In genomic region chr10:47386104-47386503, GRCh38 we compare ENCODE assay signal across 12 cellular contexts. TPM values are rescaled to one million over a fixed set of nuclear protein-coding genes. Genes with fewer than 3 reads are reported as not detected.
DNase-seq lines count a peak whose midpoint lies in the region; ATAC-seq and TF ChIP-seq lines count a peak whose summit lies in the region.
"Not testable (repeated sequence)": the region's sequence is repeated elsewhere in the genome, so short reads cannot be mapped to it uniquely, and the experiment has no call there.
"Had no signal": no experiment of that assay in that cellular context is flagged by ENCODE, and none has a peak within 500 bp of the region (broad histone marks: within the 10 kb centered on the region; RNA-seq: fewer than 3 reads in every experiment).

No MANE protein-coding gene starts in this region.

- H3K9me3 Mint-ChIP-seq in CD4-positive, alpha-beta T cell; natural killer cell treated with Interleukin-12 subunit alpha and Interleukin-12 subunit beta and Interleukin-15 and Interleukin-18, amount 100 ng/mL, for 72 hours: not testable (repeated sequence)

- ATAC-seq in CD4-positive, alpha-beta T cell (ENCODE audit: poor library complexity); natural killer cell treated with Interleukin-12 subunit alpha and Interleukin-12 subunit beta and Interleukin-15 and Interleukin-18, amount 100 ng/mL, for 72 hours: not testable (repeated sequence)

- not testable (repeated sequence) for H3K27me3 ChIP-seq in CD4-positive, alpha-beta T cell (ENCODE audit: control insufficient read depth, insufficient read depth, low read length)

- TF ChIP-seq CTCF in CD4-positive, alpha-beta T cell (IDR thresholded peaks at IDR 0.05); coronary artery (IDR thresholded peaks at IDR 0.05): not testable (repeated sequence)

- not testable (repeated sequence) for H3K27ac Mint-ChIP-seq in CD4-positive, alpha-beta T cell; natural killer cell treated with Interleukin-12 subunit alpha and Interleukin-12 subunit beta and Interleukin-15 and Interleukin-18, amount 100 ng/mL, for 72 hours

- H3K4me3 Mint-ChIP-seq in CD4-positive, alpha-beta T cell, result peak overlapping the region; percentile 28
- peak overlapping the region; percentile 48 for H3K4me3 Mint-ChIP-seq in natural killer cell treated with Interleukin-12 subunit alpha and Interleukin-12 subunit beta and Interleukin-15 and Interleukin-18, amount 100 ng/mL, for 72 hours

- not testable (repeated sequence) for H3K27ac ChIP-seq in CD4-positive, alpha-beta T cell (ENCODE audit: low read depth, low read length); coronary artery

- H3K4me3 ChIP-seq in coronary artery, result not testable (repeated sequence)

- not testable (repeated sequence) for H3K9me3 ChIP-seq in CD4-positive, alpha-beta T cell (ENCODE audit: control insufficient read depth, low read length)

- peaks cover 10% of the 10 kb centered on the region for H3K4me1 Mint-ChIP-seq in CD4-positive, alpha-beta T cell (ENCODE audit: low read depth)
- H3K4me1 Mint-ChIP-seq in natural killer cell treated with Interleukin-12 subunit alpha and Interleukin-12 subunit beta and Interleukin-15 and Interleukin-18, amount 100 ng/mL, for 72 hours (ENCODE audit: low read depth in 2 of 2), result peaks cover 10 to 11% of the 10 kb centered on the region in 2 donors

- CTCF ChIA-PET in CD4-positive, alpha-beta T cell (lab: Charles Lee), result not testable (repeated sequence)

- POLR2A ChIA-PET in CD4-positive, alpha-beta T cell (lab: Charles Lee), result not testable (repeated sequence)

- DNase-seq in CD4-positive, alpha-beta T cell; natural killer cell treated with Interleukin-12 subunit alpha and Interleukin-12 subunit beta and Interleukin-15 and Interleukin-18, amount 100 ng/mL, for 72 hours (ENCODE audit: low spot score): not testable (repeated sequence)
- DNase-seq in activated CD8-positive, alpha-beta memory T cell treated with anti-CD3 and anti-CD28 coated beads for 24 hours, result peak; percentile 43
- DNase-seq in activated effector memory CD4-positive, alpha-beta T cell treated with anti-CD3 and anti-CD28 coated beads, Interleukin-2, amount 50 U/mL, for 16 hours, result peak; percentile 45
- peak; percentile 53 for DNase-seq in coronary artery (ENCODE audit: low spot score)
- DNase-seq in mesenteric fat pad (ENCODE audit: low spot score), result peak; percentile 28
- peak; percentile 9 for DNase-seq in stimulated activated CD8-positive, alpha-beta memory T cell treated with anti-CD3 and anti-CD28 coated beads, Interleukin-4, amount 100 ng/mL, for 48 hours

- intact Hi-C loops in CD4-positive, alpha-beta T cell (cut with DNase I, micrococcal nuclease), result loop anchor here in 1 of 2 experiments (10.0 kb wide), 1 partner anchor 919 kb away; the partner anchor contains the start of gene MAPK8

- H3K27me3 Mint-ChIP-seq in CD4-positive, alpha-beta T cell, result peaks cover 24% of the 10 kb centered on the region
- peaks cover 35 to 57% of the 10 kb centered on the region in 2 donors for H3K27me3 Mint-ChIP-seq in natural killer cell treated with Interleukin-12 subunit alpha and Interleukin-12 subunit beta and Interleukin-15 and Interleukin-18, amount 100 ng/mL, for 72 hours

- H3K36me3 Mint-ChIP-seq in CD4-positive, alpha-beta T cell (ENCODE audit: low read depth); natural killer cell treated with Interleukin-12 subunit alpha and Interleukin-12 subunit beta and Interleukin-15 and Interleukin-18, amount 100 ng/mL, for 72 hours: not testable (repeated sequence)

RNA-seq across cellular contexts. Expression of gene ZNF488, which starts 2.0 kb away (rescaled TPM):
- not detected for total RNA-seq in CD4-positive, alpha-beta T cell
- total RNA-seq in mesenteric fat pad, result 0.10 TPM
- total RNA-seq in natural killer cell treated with Interleukin-12 subunit alpha and Interleukin-12 subunit beta and Interleukin-15 and Interleukin-18, amount 100 ng/mL, for 72 hours, result not detected
- total RNA-seq: CD4-positive, alpha-beta memory T cell had no signal

RNA-seq across cellular contexts. Expression of gene RBP3, which starts 37.9 kb away (rescaled TPM):
- total RNA-seq in CD4-positive, alpha-beta T cell, result not detected
- total RNA-seq in mesenteric fat pad, result not detected
- total RNA-seq in natural killer cell treated with Interleukin-12 subunit alpha and Interleukin-12 subunit beta and Interleukin-15 and Interleukin-18, amount 100 ng/mL, for 72 hours, result not detected
- total RNA-seq: Calu3; CD4-positive, alpha-beta memory T cell; GM23338; HFFc6; HT1080 had no signal
